1 cellular context compared by ENCODE assay signal in the genomic region with DNA sequence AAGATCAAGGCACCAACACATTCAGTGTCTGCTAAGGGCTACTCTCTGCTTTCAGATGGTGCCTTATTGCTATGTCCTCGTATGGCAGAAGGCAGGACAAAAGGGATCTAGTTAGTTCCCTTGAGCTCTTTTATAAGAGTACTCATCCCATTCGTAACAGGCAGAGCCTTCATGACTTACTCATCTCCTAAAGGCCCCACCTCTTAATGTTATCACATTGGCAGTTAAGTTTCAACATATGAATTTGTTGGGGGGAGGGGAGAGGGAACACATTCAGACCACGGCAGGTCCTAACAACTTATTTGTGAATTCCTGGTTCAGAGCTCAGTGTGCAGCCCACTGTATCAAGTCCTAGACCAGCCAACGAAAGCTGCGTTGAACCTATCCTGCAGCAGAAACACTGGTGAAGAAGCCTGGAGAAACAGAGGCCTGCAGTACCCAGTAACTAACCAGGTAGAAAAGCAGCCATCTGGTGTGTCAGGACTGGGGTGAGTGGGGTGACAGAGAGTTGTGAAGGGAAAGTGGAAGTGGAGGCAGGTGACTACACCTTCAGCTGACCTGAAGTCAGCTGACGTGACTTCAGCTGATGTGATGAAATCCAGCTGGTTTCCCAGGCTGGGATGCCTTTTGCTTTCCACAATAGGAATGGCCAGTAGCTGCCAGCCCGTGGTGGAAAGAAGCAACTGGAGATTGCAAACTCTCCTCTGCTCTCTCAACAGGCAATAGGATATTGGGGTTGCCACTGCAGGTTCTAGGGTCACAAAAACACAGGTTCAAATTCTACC.
TF ChIP-seq lines count a peak whose summit lies in the region.

No MANE protein-coding gene starts in this region.

TF ChIP-seq in GM23338, 12 proteins besides CTCF, POLR2A, EP300 and RAD21 (continued from another document):
- TF ChIP-seq, protein P1, sequence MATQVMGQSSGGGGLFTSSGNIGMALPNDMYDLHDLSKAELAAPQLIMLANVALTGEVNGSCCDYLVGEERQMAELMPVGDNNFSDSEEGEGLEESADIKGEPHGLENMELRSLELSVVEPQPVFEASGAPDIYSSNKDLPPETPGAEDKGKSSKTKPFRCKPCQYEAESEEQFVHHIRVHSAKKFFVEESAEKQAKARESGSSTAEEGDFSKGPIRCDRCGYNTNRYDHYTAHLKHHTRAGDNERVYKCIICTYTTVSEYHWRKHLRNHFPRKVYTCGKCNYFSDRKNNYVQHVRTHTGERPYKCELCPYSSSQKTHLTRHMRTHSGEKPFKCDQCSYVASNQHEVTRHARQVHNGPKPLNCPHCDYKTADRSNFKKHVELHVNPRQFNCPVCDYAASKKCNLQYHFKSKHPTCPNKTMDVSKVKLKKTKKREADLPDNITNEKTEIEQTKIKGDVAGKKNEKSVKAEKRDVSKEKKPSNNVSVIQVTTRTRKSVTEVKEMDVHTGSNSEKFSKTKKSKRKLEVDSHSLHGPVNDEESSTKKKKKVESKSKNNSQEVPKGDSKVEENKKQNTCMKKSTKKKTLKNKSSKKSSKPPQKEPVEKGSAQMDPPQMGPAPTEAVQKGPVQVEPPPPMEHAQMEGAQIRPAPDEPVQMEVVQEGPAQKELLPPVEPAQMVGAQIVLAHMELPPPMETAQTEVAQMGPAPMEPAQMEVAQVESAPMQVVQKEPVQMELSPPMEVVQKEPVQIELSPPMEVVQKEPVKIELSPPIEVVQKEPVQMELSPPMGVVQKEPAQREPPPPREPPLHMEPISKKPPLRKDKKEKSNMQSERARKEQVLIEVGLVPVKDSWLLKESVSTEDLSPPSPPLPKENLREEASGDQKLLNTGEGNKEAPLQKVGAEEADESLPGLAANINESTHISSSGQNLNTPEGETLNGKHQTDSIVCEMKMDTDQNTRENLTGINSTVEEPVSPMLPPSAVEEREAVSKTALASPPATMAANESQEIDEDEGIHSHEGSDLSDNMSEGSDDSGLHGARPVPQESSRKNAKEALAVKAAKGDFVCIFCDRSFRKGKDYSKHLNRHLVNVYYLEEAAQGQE (IDR thresholded peaks at IDR 0.05; ENCODE audit: unreplicated experiment), result no peak
- TF ChIP-seq ZNF331 (CRISPR knock-in tag; IDR thresholded peaks at IDR 0.05; ENCODE audit: low read depth) (no peak), EZH2phosphoT487 (IDR thresholded peaks at IDR 0.05; ENCODE audit: unreplicated experiment) (no peak), NANOG (IDR thresholded peaks at IDR 0.05; ENCODE audit: borderline replicate concordance) (no peak), ZNF114 (CRISPR knock-in tag; IDR thresholded peaks at IDR 0.05) (no peak), JUNB (IDR thresholded peaks at IDR 0.05; ENCODE audit: unreplicated experiment) (no peak), POLR2AphosphoS5 (IDR thresholded peaks at IDR 0.05; ENCODE audit: low read depth) (no peak), EZH2 (IDR thresholded peaks at IDR 0.05; ENCODE audit: low read depth, unreplicated experiment) (no peak)
- TF ChIP-seq, protein P2, sequence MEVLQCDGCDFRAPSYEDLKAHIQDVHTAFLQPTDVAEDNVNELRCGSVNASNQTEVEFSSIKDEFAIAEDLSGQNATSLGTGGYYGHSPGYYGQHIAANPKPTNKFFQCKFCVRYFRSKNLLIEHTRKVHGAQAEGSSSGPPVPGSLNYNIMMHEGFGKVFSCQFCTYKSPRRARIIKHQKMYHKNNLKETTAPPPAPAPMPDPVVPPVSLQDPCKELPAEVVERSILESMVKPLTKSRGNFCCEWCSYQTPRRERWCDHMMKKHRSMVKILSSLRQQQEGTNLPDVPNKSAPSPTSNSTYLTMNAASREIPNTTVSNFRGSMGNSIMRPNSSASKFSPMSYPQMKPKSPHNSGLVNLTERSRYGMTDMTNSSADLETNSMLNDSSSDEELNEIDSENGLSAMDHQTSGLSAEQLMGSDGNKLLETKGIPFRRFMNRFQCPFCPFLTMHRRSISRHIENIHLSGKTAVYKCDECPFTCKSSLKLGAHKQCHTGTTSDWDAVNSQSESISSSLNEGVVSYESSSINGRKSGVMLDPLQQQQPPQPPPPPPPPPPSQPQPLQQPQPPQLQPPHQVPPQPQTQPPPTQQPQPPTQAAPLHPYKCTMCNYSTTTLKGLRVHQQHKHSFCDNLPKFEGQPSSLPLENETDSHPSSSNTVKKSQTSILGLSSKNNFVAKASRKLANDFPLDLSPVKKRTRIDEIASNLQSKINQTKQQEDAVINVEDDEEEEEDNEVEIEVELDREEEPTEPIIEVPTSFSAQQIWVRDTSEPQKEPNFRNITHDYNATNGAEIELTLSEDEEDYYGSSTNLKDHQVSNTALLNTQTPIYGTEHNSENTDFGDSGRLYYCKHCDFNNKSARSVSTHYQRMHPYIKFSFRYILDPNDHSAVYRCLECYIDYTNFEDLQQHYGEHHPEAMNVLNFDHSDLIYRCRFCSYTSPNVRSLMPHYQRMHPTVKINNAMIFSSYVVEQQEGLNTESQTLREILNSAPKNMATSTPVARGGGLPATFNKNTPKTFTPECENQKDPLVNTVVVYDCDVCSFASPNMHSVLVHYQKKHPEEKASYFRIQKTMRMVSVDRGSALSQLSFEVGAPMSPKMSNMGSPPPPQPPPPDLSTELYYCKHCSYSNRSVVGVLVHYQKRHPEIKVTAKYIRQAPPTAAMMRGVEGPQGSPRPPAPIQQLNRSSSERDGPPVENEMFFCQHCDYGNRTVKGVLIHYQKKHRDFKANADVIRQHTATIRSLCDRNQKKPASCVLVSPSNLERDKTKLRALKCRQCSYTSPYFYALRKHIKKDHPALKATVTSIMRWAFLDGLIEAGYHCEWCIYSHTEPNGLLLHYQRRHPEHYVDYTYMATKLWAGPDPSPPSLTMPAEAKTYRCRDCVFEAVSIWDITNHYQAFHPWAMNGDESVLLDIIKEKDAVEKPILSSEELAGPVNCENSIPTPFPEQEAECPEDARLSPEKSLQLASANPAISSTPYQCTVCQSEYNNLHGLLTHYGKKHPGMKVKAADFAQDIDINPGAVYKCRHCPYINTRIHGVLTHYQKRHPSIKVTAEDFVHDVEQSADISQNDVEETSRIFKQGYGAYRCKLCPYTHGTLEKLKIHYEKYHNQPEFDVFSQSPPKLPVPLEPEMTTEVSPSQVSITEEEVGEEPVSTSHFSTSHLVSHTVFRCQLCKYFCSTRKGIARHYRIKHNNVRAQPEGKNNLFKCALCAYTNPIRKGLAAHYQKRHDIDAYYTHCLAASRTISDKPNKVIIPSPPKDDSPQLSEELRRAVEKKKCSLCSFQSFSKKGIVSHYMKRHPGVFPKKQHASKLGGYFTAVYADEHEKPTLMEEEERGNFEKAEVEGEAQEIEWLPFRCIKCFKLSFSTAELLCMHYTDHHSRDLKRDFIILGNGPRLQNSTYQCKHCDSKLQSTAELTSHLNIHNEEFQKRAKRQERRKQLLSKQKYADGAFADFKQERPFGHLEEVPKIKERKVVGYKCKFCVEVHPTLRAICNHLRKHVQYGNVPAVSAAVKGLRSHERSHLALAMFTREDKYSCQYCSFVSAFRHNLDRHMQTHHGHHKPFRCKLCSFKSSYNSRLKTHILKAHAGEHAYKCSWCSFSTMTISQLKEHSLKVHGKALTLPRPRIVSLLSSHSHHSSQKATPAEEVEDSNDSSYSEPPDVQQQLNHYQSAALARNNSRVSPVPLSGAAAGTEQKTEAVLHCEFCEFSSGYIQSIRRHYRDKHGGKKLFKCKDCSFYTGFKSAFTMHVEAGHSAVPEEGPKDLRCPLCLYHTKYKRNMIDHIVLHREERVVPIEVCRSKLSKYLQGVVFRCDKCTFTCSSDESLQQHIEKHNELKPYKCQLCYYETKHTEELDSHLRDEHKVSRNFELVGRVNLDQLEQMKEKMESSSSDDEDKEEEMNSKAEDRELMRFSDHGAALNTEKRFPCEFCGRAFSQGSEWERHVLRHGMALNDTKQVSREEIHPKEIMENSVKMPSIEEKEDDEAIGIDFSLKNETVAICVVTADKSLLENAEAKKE (CRISPR knock-in tag; IDR thresholded peaks at IDR 0.05), result no peak
- TF ChIP-seq, protein P3, sequence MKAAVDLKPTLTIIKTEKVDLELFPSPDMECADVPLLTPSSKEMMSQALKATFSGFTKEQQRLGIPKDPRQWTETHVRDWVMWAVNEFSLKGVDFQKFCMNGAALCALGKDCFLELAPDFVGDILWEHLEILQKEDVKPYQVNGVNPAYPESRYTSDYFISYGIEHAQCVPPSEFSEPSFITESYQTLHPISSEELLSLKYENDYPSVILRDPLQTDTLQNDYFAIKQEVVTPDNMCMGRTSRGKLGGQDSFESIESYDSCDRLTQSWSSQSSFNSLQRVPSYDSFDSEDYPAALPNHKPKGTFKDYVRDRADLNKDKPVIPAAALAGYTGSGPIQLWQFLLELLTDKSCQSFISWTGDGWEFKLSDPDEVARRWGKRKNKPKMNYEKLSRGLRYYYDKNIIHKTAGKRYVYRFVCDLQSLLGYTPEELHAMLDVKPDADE (IDR thresholded peaks at IDR 0.05), result no peak
TF ChIP-seq in GM23338: peak in this region for 0.
